Comparison of ENCODE assay signal across 14 cellular contexts in genomic region chr6:157760137-157760536, GRCh38.
DNase-seq lines count a peak whose midpoint lies in the region; ATAC-seq and TF ChIP-seq lines count a peak whose summit lies in the region.
"Had no signal": no experiment of that assay in that cellular context is flagged by ENCODE, and none has a peak within 500 bp of the region (broad histone marks: within the 10 kb centered on the region; RNA-seq: fewer than 3 reads in every experiment).

No MANE protein-coding gene starts in this region.

- no peak for TF ChIP-seq EP300 in transverse colon (IDR thresholded peaks at IDR 0.05; ENCODE audit: low read depth)

- H3K4me1 ChIP-seq in foreskin keratinocyte (peaks cover 41% of the 10 kb centered on the region), transverse colon (peaks cover 34 to 62% (median 48%) of the 10 kb centered on the region in 4 donors)

- no peaks in the 10 kb centered on the region for H3K27me3 Mint-ChIP-seq in activated T-helper 17 cell treated with anti-CD3 and anti-CD28 coated beads, Interleukin-2, amount 50 U/mL, for 72 hours
- peaks cover 50% of the 10 kb centered on the region for H3K27me3 Mint-ChIP-seq in activated CD8-positive, alpha-beta memory T cell treated with anti-CD3 and anti-CD28 coated beads, Interleukin-2, amount 10 ng/mL, durations not matched to agents 7 days and 5 days

- ATAC-seq in activated naive CD4-positive, alpha-beta T cell treated with anti-CD3 and anti-CD28 coated beads, Interleukin-2, amount 50 U/mL, for 72 hours = no peak
- ATAC-seq in activated T-helper 17 cell treated with anti-CD3 and anti-CD28 coated beads, Interleukin-2, amount 50 U/mL, for 72 hours (replicated peaks) = no peak
- no peak for ATAC-seq in foreskin keratinocyte
- no peak for ATAC-seq in activated CD8-positive, alpha-beta memory T cell treated with anti-CD3 and anti-CD28 coated beads, Interleukin-2, amount 10 ng/mL, durations not matched to agents 7 days and 5 days
- no peak for ATAC-seq in GM19452 (IDR thresholded peaks at IDR 0.05; ENCODE audit: unreplicated experiment)
- ATAC-seq: mucosa of descending colon, right cardiac atrium had no signal

- H3K36me3 ChIP-seq in transverse colon = no peaks in the 10 kb centered on the region

- H3K4me3 Mint-ChIP-seq in activated T-helper 17 cell treated with anti-CD3 and anti-CD28 coated beads, Interleukin-2, amount 50 U/mL, for 72 hours = peak overlapping the region; percentile 87
- H3K4me3 Mint-ChIP-seq in activated CD8-positive, alpha-beta memory T cell treated with anti-CD3 and anti-CD28 coated beads, Interleukin-2, amount 10 ng/mL, durations not matched to agents 7 days and 5 days = no peak overlapping the region

- peaks cover 4 to 5% of the 10 kb centered on the region in 2 donors for H3K36me3 Mint-ChIP-seq in activated naive CD4-positive, alpha-beta T cell treated with anti-CD3 and anti-CD28 coated beads, Interleukin-2, amount 50 U/mL, for 72 hours
- peaks cover 34% of the 10 kb centered on the region for H3K36me3 Mint-ChIP-seq in activated T-helper 17 cell treated with anti-CD3 and anti-CD28 coated beads, Interleukin-2, amount 50 U/mL, for 72 hours (ENCODE audit: low read depth)
- H3K36me3 Mint-ChIP-seq in activated CD8-positive, alpha-beta memory T cell treated with anti-CD3 and anti-CD28 coated beads, Interleukin-2, amount 10 ng/mL, durations not matched to agents 7 days and 5 days = no peaks in the 10 kb centered on the region

- no peak overlapping the region for H3K4me3 ChIP-seq in transverse colon
- H3K4me3 ChIP-seq: mucosa of descending colon had no signal

- no peaks in the 10 kb centered on the region for H3K9me3 ChIP-seq in transverse colon
- H3K9me3 ChIP-seq: mucosa of descending colon had no signal

- intact Hi-C loops in transverse colon (cut with DNase I; ENCODE audit: low total_unique reads) = no loop called here

- TF ChIP-seq CTCF in foreskin keratinocyte (conservative IDR thresholded peaks at IDR 0.05) = peak; percentile 10
- no peak for TF ChIP-seq CTCF in transverse colon (IDR thresholded peaks at IDR 0.05)

- H3K27ac Mint-ChIP-seq in activated naive CD4-positive, alpha-beta T cell treated with anti-CD3 and anti-CD28 coated beads, Interleukin-2, amount 50 U/mL, for 72 hours = peak overlapping the region; percentile 93 to 98
- peak overlapping the region; percentile 99 for H3K27ac Mint-ChIP-seq in activated T-helper 17 cell treated with anti-CD3 and anti-CD28 coated beads, Interleukin-2, amount 50 U/mL, for 72 hours
- H3K27ac Mint-ChIP-seq in activated CD8-positive, alpha-beta memory T cell treated with anti-CD3 and anti-CD28 coated beads, Interleukin-2, amount 10 ng/mL, durations not matched to agents 7 days and 5 days = no peak overlapping the region

- H3K4me1 Mint-ChIP-seq in activated T-helper 17 cell treated with anti-CD3 and anti-CD28 coated beads, Interleukin-2, amount 50 U/mL, for 72 hours = peaks cover 79% of the 10 kb centered on the region
- peaks cover 76% of the 10 kb centered on the region for H3K4me1 Mint-ChIP-seq in activated CD8-positive, alpha-beta memory T cell treated with anti-CD3 and anti-CD28 coated beads, Interleukin-2, amount 10 ng/mL, durations not matched to agents 7 days and 5 days

- no peaks in the 10 kb centered on the region for H3K27me3 ChIP-seq in foreskin keratinocyte
- no peaks in the 10 kb centered on the region for H3K27me3 ChIP-seq in transverse colon

- H3K27ac ChIP-seq in foreskin keratinocyte (peak overlapping the region; percentile 78), transverse colon (peak overlapping the region; percentile 22 to 57 (median 42))

- WGBS in transverse colon (ENCODE audit: low coverage in 1 of 2), 2 donors = 86% methylated on average over 6 of the region's 6 CpGs; no CpG with 5 or more reads in 1 of the 2 donors

- no peak for TF ChIP-seq POLR2A in transverse colon (IDR thresholded peaks at IDR 0.05)

- DNase-seq in activated naive CD4-positive, alpha-beta T cell treated with anti-CD3 and anti-CD28 coated beads, Interleukin-2, amount 50 U/mL, for 72 hours (ENCODE audit: low spot score in 2 of 2) = no peak
- no peak for DNase-seq in activated naive CD4-positive, alpha-beta T cell (lab: John Stamatoyannopoulos, UW)
- no peak for DNase-seq in foreskin keratinocyte
- no peak for DNase-seq in transverse colon
- DNase-seq in NCI-H2171 (lab: John Stamatoyannopoulos, UW) = no peak
- no peak for DNase-seq in activated CD8-positive, alpha-beta memory T cell treated with anti-CD3 and anti-CD28 coated beads, Interleukin-2, amount 10 ng/mL, durations not matched to agents 7 days and 5 days
- DNase-seq: AML-193, erythroblast, mucosa of descending colon, NCI-H1417, NCI-H748 treated with DMSO at 0.1 percent for 48 hours, right cardiac atrium had no signal

- in situ Hi-C loops in transverse colon (cut with MboI; ENCODE audit: low pct_ligation_motif_present in 1 of 4, low pct_unique_long_range_greater_than_20kb in 1 of 4, low sequenced_read_pairs in 3 of 4) = loop anchor here in 3 of 4 donors (5.0 to 25.0 kb wide), 3 partner anchors 55 to 302 kb away; no protein-coding TSS in a partner anchor

- CTCF ChIA-PET in activated CD8-positive, alpha-beta memory T cell treated with anti-CD3 and anti-CD28 coated beads, Interleukin-2, amount 10 ng/mL, durations not matched to agents 7 days and 5 days (lab: Charles Lee) = interaction anchor here (0.9 to 2.0 kb wide), 5 partner anchors 11 to 372 kb away, joined by 3 to 26 read pairs (median 4); no protein-coding TSS in a partner anchor

- no peaks in the 10 kb centered on the region for H3K9me3 Mint-ChIP-seq in activated naive CD4-positive, alpha-beta T cell treated with anti-CD3 and anti-CD28 coated beads, Interleukin-2, amount 50 U/mL, for 72 hours
- H3K9me3 Mint-ChIP-seq in activated T-helper 17 cell treated with anti-CD3 and anti-CD28 coated beads, Interleukin-2, amount 50 U/mL, for 72 hours = no peaks in the 10 kb centered on the region
- H3K9me3 Mint-ChIP-seq in activated CD8-positive, alpha-beta memory T cell treated with anti-CD3 and anti-CD28 coated beads, Interleukin-2, amount 10 ng/mL, durations not matched to agents 7 days and 5 days (ENCODE audit: low read depth) = no peaks in the 10 kb centered on the region
